ENCODE assay signal across 1 cellular context in genomic region chr12:120199595-120200306, GRCh38.
A peak's percentile ranks its signal among the peaks of the same experiment; 100 is the strongest.
TF ChIP-seq lines count a peak whose summit lies in the region.

No MANE protein-coding gene starts in this region.

TF ChIP-seq in K562, 482 proteins besides CTCF, POLR2A, EP300 and RAD21 (continued from another document):
- no peak for TF ChIP-seq CEBPG (CRISPR knock-in tag; IDR thresholded peaks at IDR 0.05)
- peak; percentile 25 to 60; a peak in 3 of 4 replicates for TF ChIP-seq CEBPG (tag; conservative IDR thresholded peaks at IDR 0.05 in 1 of 2, IDR thresholded peaks at IDR 0.05 in 1 of 2)
- peak; percentile 82 for TF ChIP-seq C11orf30 (IDR thresholded peaks at IDR 0.05; ENCODE audit: low read depth)
- TF ChIP-seq ZNF316 (IDR thresholded peaks at IDR 0.05), result peak; percentile 87
- TF ChIP-seq ZBTB49 (CRISPR knock-in tag; IDR thresholded peaks at IDR 0.05; ENCODE audit: borderline replicate concordance), result 0 out of 2 replicates have a peak, but pooled peaks have one; percentile 73
- TF ChIP-seq SMARCA4 (IDR thresholded peaks at IDR 0.05), result 0 out of 2 replicates have a peak, but pooled peaks have one; percentile 50
- peak; percentile 59 for TF ChIP-seq KAT7 (CRISPR knock-in tag; IDR thresholded peaks at IDR 0.05; ENCODE audit: borderline replicate concordance)
- TF ChIP-seq FOXP4 (CRISPR knock-in tag; IDR thresholded peaks at IDR 0.05; ENCODE audit: borderline replicate concordance), result 0 out of 2 replicates have a peak, but pooled peaks have one; percentile 39
- TF ChIP-seq TFAM (CRISPR knock-in tag; conservative IDR thresholded peaks at IDR 0.05), result no peak
- 0 out of 2 replicates have a peak, but pooled peaks have one; percentile 40 for TF ChIP-seq ZNF717 (CRISPR knock-in tag; IDR thresholded peaks at IDR 0.05)
- TF ChIP-seq PRPF4 (IDR thresholded peaks at IDR 0.05; ENCODE audit: insufficient read depth, low read depth, low read length, poor library complexity, severe bottlenecking), result no peak
